Comparison of ENCODE assay signal across 11 cellular contexts in genomic region chr2:231190531-231191197, GRCh38. TPM values are rescaled to one million over a fixed set of nuclear protein-coding genes. Genes with fewer than 3 reads are reported as not detected.
DNase-seq lines count a peak whose midpoint lies in the region; ATAC-seq, FAIRE-seq and TF ChIP-seq lines count a peak whose summit lies in the region.
"Had no signal": no experiment of that assay in that cellular context is flagged by ENCODE, and none has a peak within 500 bp of the region (broad histone marks: within the 10 kb centered on the region; RNA-seq: fewer than 3 reads in every experiment).

No MANE protein-coding gene starts in this region.

- in situ Hi-C loops in astrocyte of the cerebellum (cut with HindIII; ENCODE audit: low sequenced_read_pairs), result no loop called here

- intact Hi-C loops in left ventricle myocardium inferior (cut with micrococcal nuclease), result loop anchor here (10.0 kb wide), 1 partner anchor 86 kb away; no protein-coding TSS in a partner anchor

- H3K9me3 ChIP-seq in left ventricle myocardium inferior (replicated peaks), result no peaks in the 10 kb centered on the region

- H3K4me1 ChIP-seq in left ventricle myocardium inferior, result peaks cover 39% of the 10 kb centered on the region

- TF ChIP-seq CTCF in astrocyte of the cerebellum (IDR thresholded peaks at IDR 0.05; ENCODE audit: low read depth, low read length, missing control alignments) (peak; percentile 13), left ventricle myocardium inferior (IDR thresholded peaks at IDR 0.05; ENCODE audit: borderline replicate concordance) (no peak), omental fat pad (IDR thresholded peaks at IDR 0.05) (no peak)

- H3K36me3 ChIP-seq in left ventricle myocardium inferior, result no peaks in the 10 kb centered on the region

- ATAC-seq in omental fat pad (ENCODE audit: low FRiP score), result peak; percentile 63
- ATAC-seq in HG03354 (IDR thresholded peaks at IDR 0.05; ENCODE audit: poor library complexity, severe bottlenecking, unreplicated experiment), result no peak
- ATAC-seq in HG03045 (IDR thresholded peaks at IDR 0.05; ENCODE audit: unreplicated experiment), result no peak

- no peak for FAIRE-seq in urothelium cell line (lab: Jason Lieb, UNC)

- peak overlapping the region; percentile 93 for H3K27ac ChIP-seq in left ventricle myocardium inferior (replicated peaks)
- H3K27ac ChIP-seq: C4-2B had no signal

- DNase-seq in AG08395 (ENCODE audit: low spot score), result peak; percentile 56
- no peak for DNase-seq in astrocyte of the cerebellum (ENCODE audit: low read depth)
- DNase-seq in left ventricle myocardium inferior, result peak; percentile 75
- no peak for DNase-seq in omental fat pad (ENCODE audit: low spot score)
- no peak for DNase-seq in urothelium cell line (ENCODE audit: low spot score)
- no peak for DNase-seq in DMS114 treated with DMSO at 0.1 percent for 48 hours (lab: John Stamatoyannopoulos, UW; ENCODE audit: unreplicated experiment)
- DNase-seq: activated naive CD4-positive, alpha-beta T cell treated with anti-CD3 and anti-CD28 coated beads, Interleukin-2, amount 50 U/mL, for 16 hours; Karpas-422 had no signal

- H3K4me3 ChIP-seq in astrocyte of the cerebellum (ENCODE audit: low read depth, low read length) (no peak overlapping the region), left ventricle myocardium inferior (peak overlapping the region; percentile 62)

- peaks cover 12% of the 10 kb centered on the region for H3K27me3 ChIP-seq in left ventricle myocardium inferior (ENCODE audit: low read depth)

RNA-seq across cellular contexts. Expression of gene ARMC9, which starts 7.8 kb away (rescaled TPM):
- total RNA-seq in left ventricle myocardium inferior, result 3.1 TPM
- 10 to 100 TPM in 1 of 4 donors, 1 to 10 TPM in 3; 2.8 to 15.9 (median 6.6) TPM for total RNA-seq in omental fat pad

Comparison
In these comparisons a context has a peak if more than half of its experiments do, and no peak if none do; other contexts are left out.
1. DNase-seq: peak in AG08395 (single experiment) and left ventricle myocardium inferior (single experiment); none in astrocyte of the cerebellum (single experiment), omental fat pad (single experiment), urothelium cell line (single experiment) and DMS114 treated with DMSO at 0.1 percent for 48 hours (single experiment).